In the genomic region with DNA sequence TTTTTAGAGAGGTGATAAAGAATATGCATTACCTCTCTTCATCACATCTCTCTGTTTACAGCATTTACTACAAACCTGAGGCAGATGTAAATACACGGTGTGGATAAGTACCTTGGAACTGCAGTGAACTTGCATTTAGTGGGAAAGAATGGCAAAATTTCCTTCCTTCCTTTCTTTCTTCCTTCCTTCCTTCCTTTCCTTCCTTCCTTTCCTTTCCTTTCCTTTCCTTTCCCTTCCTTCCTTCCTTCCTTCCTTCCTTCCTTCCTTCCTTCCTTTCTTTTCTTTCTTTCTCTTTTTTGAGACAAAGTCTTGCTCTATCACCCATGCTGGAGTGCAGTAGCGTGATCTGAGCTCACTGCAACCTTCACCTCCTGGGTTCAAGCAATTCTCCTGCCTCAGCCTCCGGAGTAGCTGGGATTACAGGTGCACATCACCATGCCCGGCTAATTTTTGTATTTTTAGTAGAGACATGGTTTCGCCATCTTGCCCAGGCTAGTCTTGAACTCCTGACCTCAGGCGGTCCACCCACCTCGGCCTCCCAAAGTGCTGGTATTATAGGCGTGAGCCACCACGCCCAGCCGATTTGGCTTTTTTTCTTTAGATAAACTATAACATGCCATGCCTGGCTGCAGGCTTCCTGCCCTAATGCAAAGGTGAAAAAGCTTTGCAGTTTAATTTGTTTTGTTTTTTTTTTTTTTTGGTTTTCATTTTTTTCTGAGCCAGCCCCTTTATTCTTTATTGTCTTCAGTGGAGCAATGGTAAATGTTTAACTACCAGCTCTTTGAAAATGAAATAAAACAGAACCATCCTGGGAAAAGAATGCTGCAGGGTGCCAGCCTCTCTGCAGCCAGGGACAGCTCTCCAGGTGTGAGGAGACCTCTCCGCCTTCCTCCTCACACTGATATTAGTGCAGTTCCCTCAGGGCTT, we compare ENCODE assay signal across 25 cellular contexts.
A peak's percentile ranks its signal among the peaks of the same experiment; 100 is the strongest.
DNase-seq lines count a peak whose midpoint lies in the region; ATAC-seq, FAIRE-seq and TF ChIP-seq lines count a peak whose summit lies in the region.
"Had no signal": no experiment of that assay in that cellular context is flagged by ENCODE, and none has a peak within 500 bp of the region (broad histone marks: within the 10 kb centered on the region; RNA-seq: fewer than 3 reads in every experiment).

No MANE protein-coding gene starts in this region.

- CTCF ChIA-PET in A549 (lab: Yijun Ruan, JAX), result interaction anchor here (1.1 to 1.7 kb wide), 2 partner anchors 9 to 19 kb away, joined by 3 to 4 read pairs; no protein-coding TSS in a partner anchor

- no peaks in the 10 kb centered on the region for H4K20me1 ChIP-seq in hepatocyte (ENCODE audit: insufficient read depth, poor library complexity, severe bottlenecking)

- H3K79me2 ChIP-seq in hepatocyte, result no peaks in the 10 kb centered on the region

- H3K27ac ChIP-seq in A549 (peak overlapping the region; percentile 48 to 70; a peak in 5 of 6 replicates), hepatocyte (peak overlapping the region; percentile 61)
- H3K27ac ChIP-seq: adrenal gland, SJSA1, skin epidermis, suprapubic skin had no signal

- H3K9me2 ChIP-seq in hepatocyte (replicated peaks; ENCODE audit: insufficient read depth), result no peaks in the 10 kb centered on the region

- no peak for FAIRE-seq in A549 (lab: Jason Lieb, UNC)

- no peak overlapping the region for H3K4me3 ChIP-seq in A549
- H3K4me3 ChIP-seq in hepatocyte, result no peak overlapping the region
- H3K4me3 ChIP-seq: adrenal gland, HAP-1, SJSA1, skin epidermis, suprapubic skin had no signal

- H3K9me3 Mint-ChIP-seq in nephron, result peaks cover 22% of the 10 kb centered on the region

- peaks cover 10% of the 10 kb centered on the region for H3K36me3 Mint-ChIP-seq in nephron (ENCODE audit: low read depth)

- no peaks in the 10 kb centered on the region for H3K27me3 Mint-ChIP-seq in nephron (ENCODE audit: low read depth)
- H3K27me3 Mint-ChIP-seq: activated naive CD4-positive, alpha-beta T cell treated with anti-CD3 and anti-CD28 coated beads, Interleukin-2, amount 10 ng/mL, durations not matched to agents 7 days and 5 days; activated T-helper 17 cell treated with anti-CD3 and anti-CD28 coated beads, Interleukin-2, amount 50 U/mL, for 72 hours; IgD-negative memory B cell; T-cell had no signal

- TF ChIP-seq EP300 in A549 (IDR thresholded peaks at IDR 0.05), result no peak

- no peaks in the 10 kb centered on the region for H3K4me1 Mint-ChIP-seq in nephron

- H3K4me1 ChIP-seq in A549 (peaks cover 23% of the 10 kb centered on the region), hepatocyte (ENCODE audit: insufficient read depth) (peaks cover 18% of the 10 kb centered on the region)
- H3K4me1 ChIP-seq: adrenal gland, suprapubic skin had no signal

- ATAC-seq in A549, result no peak
- no peak for ATAC-seq in HG02884 (IDR thresholded peaks at IDR 0.05; ENCODE audit: unreplicated experiment)
- ATAC-seq: activated T-helper 17 cell treated with anti-CD3 and anti-CD28 coated beads, Interleukin-2, amount 50 U/mL, for 72 hours; left lobe of liver; T-cell had no signal

- TF ChIP-seq CTCF in A549 (IDR thresholded peaks at IDR 0.05), result no peak
- no peak for TF ChIP-seq CTCF in hepatocyte (IDR thresholded peaks at IDR 0.05; ENCODE audit: poor library complexity)
- no peak for TF ChIP-seq CTCF in nephron (IDR thresholded peaks at IDR 0.05; ENCODE audit: unreplicated experiment in 3 of 3)

- TF ChIP-seq POLR2A in A549 (IDR thresholded peaks at IDR 0.05; ENCODE audit: low read length), result no peak

- H3K4me2 ChIP-seq in A549 (peak overlapping the region; percentile 31), hepatocyte (peak overlapping the region; percentile 2)

- TF ChIP-seq RAD21 in A549 (conservative IDR thresholded peaks at IDR 0.05 in 1 of 2, IDR thresholded peaks at IDR 0.05 in 1 of 2), result no peak

- H3K4me3 Mint-ChIP-seq in nephron, result no peak overlapping the region
- H3K4me3 Mint-ChIP-seq: activated naive CD4-positive, alpha-beta T cell treated with anti-CD3 and anti-CD28 coated beads, Interleukin-2, amount 10 ng/mL, durations not matched to agents 7 days and 5 days; activated T-helper 17 cell treated with anti-CD3 and anti-CD28 coated beads, Interleukin-2, amount 50 U/mL, for 72 hours; brain; IgD-negative memory B cell; T-cell had no signal

- H3K27ac Mint-ChIP-seq in nephron, result peak overlapping the region; percentile 67 to 87 (median 80)
- H3K27ac Mint-ChIP-seq: activated naive CD4-positive, alpha-beta T cell treated with anti-CD3 and anti-CD28 coated beads, Interleukin-2, amount 10 ng/mL, durations not matched to agents 7 days and 5 days; brain; T-cell had no signal

- no peaks in the 10 kb centered on the region for H3K9me3 ChIP-seq in A549
- no peaks in the 10 kb centered on the region for H3K9me3 ChIP-seq in hepatocyte (ENCODE audit: low read depth)
- H3K9me3 ChIP-seq: adrenal gland, HAP-1, suprapubic skin had no signal

- no peaks in the 10 kb centered on the region for H3K36me3 ChIP-seq in hepatocyte (replicated peaks; ENCODE audit: insufficient read depth, low read depth)
- H3K36me3 ChIP-seq: adrenal gland, HAP-1, SJSA1, suprapubic skin had no signal

- H3K27me3 ChIP-seq in hepatocyte, result no peaks in the 10 kb centered on the region
- H3K27me3 ChIP-seq: adrenal gland, SJSA1, suprapubic skin had no signal

- H2AFZ ChIP-seq in hepatocyte, result no peak overlapping the region

- DNase-seq in A549 (ENCODE audit: low read depth in 1 of 2, low spot score in 1 of 2) (no peak), HT-29 (ENCODE audit: low spot score) (peak; percentile 67), hepatocyte (ENCODE audit: low spot score) (peak; percentile 33), HK-2 (ENCODE audit: unreplicated experiment) (no peak), HuH-7 (ENCODE audit: low spot score) (no peak)
- DNase-seq in central memory CD4-positive, alpha-beta T cell, result no peak
- DNase-seq: activated CD4-positive, alpha-beta T cell treated with anti-CD3 and anti-CD28 coated beads for 48 hours; activated naive CD4-positive, alpha-beta T cell treated with anti-CD3 and anti-CD28 coated beads, Interleukin-2, amount 10 ng/mL, durations not matched to agents 7 days and 5 days; adrenal gland; foreskin melanocyte; NCI-H1092; NCI-H1694 treated with DMSO at 0.1 percent for 48 hours; NCI-H82; stimulated activated naive CD4-positive, alpha-beta T cell treated with Interleukin-2 at 50 U/mL for 16 hours; T-cell had no signal

- POLR2A ChIA-PET in A549 (lab: Yijun Ruan, JAX), result no interaction called here

- 70% methylated on average over 11 of the region's 11 CpGs for WGBS in A549 (ENCODE audit: missing lambda C conversion rate)
- WGBS in hepatocyte (ENCODE audit: low lambda C conversion rate, missing lambda C conversion rate), result 76% methylated on average over 11 of the region's 11 CpGs

TF ChIP-seq in A549, 52 proteins besides CTCF, POLR2A, EP300 and RAD21:
- TF ChIP-seq HOXB13 (CRISPR knock-in tag; IDR thresholded peaks at IDR 0.05; ENCODE audit: low read depth) (no peak), TP53 (CRISPR knock-in tag; IDR thresholded peaks at IDR 0.05) (no peak), RARB (CRISPR knock-in tag; IDR thresholded peaks at IDR 0.05) (no peak), NFE2L2 (conservative IDR thresholded peaks at IDR 0.05; ENCODE audit: low read length) (no peak), POLR2AphosphoS2 (conservative IDR thresholded peaks at IDR 0.05; ENCODE audit: low read length) (no peak), ESRRA (IDR thresholded peaks at IDR 0.05; ENCODE audit: borderline replicate concordance, low read length) (no peak), SREBF2 (IDR thresholded peaks at IDR 0.05) (no peak), REST (IDR thresholded peaks at IDR 0.05) (no peak), MAFK (IDR thresholded peaks at IDR 0.05; ENCODE audit: partially characterized antibody) (no peak), HDAC2 (IDR thresholded peaks at IDR 0.05) (no peak), CHD4 (IDR thresholded peaks at IDR 0.05; ENCODE audit: borderline replicate concordance) (no peak), TFCP2L1 (CRISPR knock-in tag; IDR thresholded peaks at IDR 0.05) (no peak), JUNB (IDR thresholded peaks at IDR 0.05) (no peak)
- TF ChIP-seq, protein P1, sequence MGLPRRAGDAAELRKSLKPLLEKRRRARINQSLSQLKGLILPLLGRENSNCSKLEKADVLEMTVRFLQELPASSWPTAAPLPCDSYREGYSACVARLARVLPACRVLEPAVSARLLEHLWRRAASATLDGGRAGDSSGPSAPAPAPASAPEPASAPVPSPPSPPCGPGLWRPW (IDR thresholded peaks at IDR 0.05), result no peak

Comparison
In these comparisons a context has a peak if more than half of its experiments do, and no peak if none do; other contexts are left out.
1. DNase-seq: peak in HT-29 (single experiment) and hepatocyte (single experiment); none in A549 (0 of 2), central memory CD4-positive, alpha-beta T cell (single experiment), HK-2 (single experiment) and HuH-7 (single experiment).